ENCODE assay signal across 17 cellular contexts in genomic region chr15:100683434-100683833, GRCh38.
"Had no signal": no experiment of that assay in that cellular context is flagged by ENCODE, and none has a peak within 500 bp of the region (broad histone marks: within the 10 kb centered on the region; RNA-seq: fewer than 3 reads in every experiment).

No MANE protein-coding gene starts in this region.

- DNase-seq: dermis blood vessel endothelial cell; foreskin keratinocyte; immature natural killer cell; left ventricle myocardium superior; mesendoderm; naive B cell; psoas muscle; stimulated activated CD4-positive, alpha-beta T cell treated with anti-CD3 and anti-CD28 coated beads, Interleukin-4, amount 100 ng/mL, for 1 hour; stimulated activated CD8-positive, alpha-beta memory T cell treated with anti-CD3 and anti-CD28 coated beads, Interleukin-4, amount 100 ng/mL, for 48 hours; stimulated activated naive CD8-positive, alpha-beta T cell treated with anti-CD3 and anti-CD28 coated beads, Interleukin-15, amount 100 ng/mL, for 72 hours; testis had no signal

- ATAC-seq: foreskin keratinocyte; left ventricle myocardium superior; psoas muscle; stimulated activated effector memory CD8-positive, alpha-beta T cell treated with anti-CD3 and anti-CD28 coated beads, Interleukin-12 subunit alpha, Interleukin-12 subunit beta, amount 100 ng/mL, for 72 hours; stimulated activated naive CD8-positive, alpha-beta T cell treated with anti-CD3 and anti-CD28 coated beads, Interleukin-15, amount 100 ng/mL, for 72 hours had no signal

- H3K27ac ChIP-seq: foreskin keratinocyte, neutrophil, psoas muscle, testis, tibial nerve had no signal

- H3K4me3 Mint-ChIP-seq: central memory CD8-positive, alpha-beta T cell; immature natural killer cell; naive B cell; nephron; stimulated activated effector memory CD8-positive, alpha-beta T cell treated with anti-CD3 and anti-CD28 coated beads, Interleukin-12 subunit alpha, Interleukin-12 subunit beta, amount 100 ng/mL, for 72 hours; stimulated activated naive CD8-positive, alpha-beta T cell treated with anti-CD3 and anti-CD28 coated beads, Interleukin-15, amount 100 ng/mL, for 72 hours had no signal

- H3K27me3 ChIP-seq: foreskin keratinocyte, testis, tibial nerve had no signal

- H3K9me3 Mint-ChIP-seq: central memory CD8-positive, alpha-beta T cell; stimulated activated effector memory CD8-positive, alpha-beta T cell treated with anti-CD3 and anti-CD28 coated beads, Interleukin-12 subunit alpha, Interleukin-12 subunit beta, amount 100 ng/mL, for 72 hours had no signal

- H3K27ac Mint-ChIP-seq: immature natural killer cell; stimulated activated effector memory CD8-positive, alpha-beta T cell treated with anti-CD3 and anti-CD28 coated beads, Interleukin-12 subunit alpha, Interleukin-12 subunit beta, amount 100 ng/mL, for 72 hours; stimulated activated naive CD8-positive, alpha-beta T cell treated with anti-CD3 and anti-CD28 coated beads, Interleukin-15, amount 100 ng/mL, for 72 hours had no signal

- H3K9me3 ChIP-seq: neutrophil, psoas muscle, testis had no signal

- H3K4me1 Mint-ChIP-seq: central memory CD8-positive, alpha-beta T cell; naive B cell; stimulated activated effector memory CD8-positive, alpha-beta T cell treated with anti-CD3 and anti-CD28 coated beads, Interleukin-12 subunit alpha, Interleukin-12 subunit beta, amount 100 ng/mL, for 72 hours had no signal

- H3K36me3 ChIP-seq: neutrophil, tibial nerve had no signal

- H3K4me1 ChIP-seq: psoas muscle had no signal

- H3K36me3 Mint-ChIP-seq: stimulated activated effector memory CD8-positive, alpha-beta T cell treated with anti-CD3 and anti-CD28 coated beads, Interleukin-12 subunit alpha, Interleukin-12 subunit beta, amount 100 ng/mL, for 72 hours had no signal

- H3K4me3 ChIP-seq: psoas muscle, smooth muscle cell, testis, tibial nerve had no signal

- H3K4me2 ChIP-seq: smooth muscle cell had no signal
